In genomic region chr19:4208385-4209094, GRCh38 we compare ENCODE assay signal across 9 cellular contexts. TPM values are rescaled to one million over a fixed set of nuclear protein-coding genes. Genes with fewer than 3 reads are reported as not detected.
A peak's percentile ranks its signal among the peaks of the same experiment; 100 is the strongest.
DNase-seq lines count a peak whose midpoint lies in the region; ATAC-seq and TF ChIP-seq lines count a peak whose summit lies in the region.
"Had no signal": no experiment of that assay in that cellular context is flagged by ENCODE, and none has a peak within 500 bp of the region (broad histone marks: within the 10 kb centered on the region; RNA-seq: fewer than 3 reads in every experiment).

No MANE protein-coding gene starts in this region.

- peak; percentile 55 for TF ChIP-seq CTCF in SK-N-SH (IDR thresholded peaks at IDR 0.05)
- TF ChIP-seq CTCF in kidney epithelial cell (IDR thresholded peaks at IDR 0.05; ENCODE audit: insufficient read depth, low read length, poor library complexity, severe bottlenecking): peak; percentile 44
- no peak for TF ChIP-seq CTCF in body of pancreas (IDR thresholded peaks at IDR 0.05)

- no peak overlapping the region for H3K9ac ChIP-seq in SK-N-SH

- no peak for TF ChIP-seq EP300 in SK-N-SH (IDR thresholded peaks at IDR 0.05; ENCODE audit: borderline replicate concordance in 1 of 2, low read depth in 1 of 2, low read length in 1 of 2)

- peaks cover 14% of the 10 kb centered on the region for H3K27me3 ChIP-seq in SK-N-SH (ENCODE audit: insufficient read depth)
- peaks cover 7% of the 10 kb centered on the region for H3K27me3 ChIP-seq in kidney epithelial cell (ENCODE audit: control insufficient read depth, insufficient read depth, low read length)
- no peaks in the 10 kb centered on the region for H3K27me3 ChIP-seq in body of pancreas

- H3K9me3 ChIP-seq in SK-N-SH: no peaks in the 10 kb centered on the region
- H3K9me3 ChIP-seq in body of pancreas: no peaks in the 10 kb centered on the region
- H3K9me3 ChIP-seq: sigmoid colon had no signal

- H3K9me2 ChIP-seq in SK-N-SH: no peaks in the 10 kb centered on the region

- H3K36me3 ChIP-seq in SK-N-SH (replicated peaks in 1 of 2; ENCODE audit: control insufficient read depth in 1 of 2, insufficient read depth in 2 of 2, low read length in 1 of 2) (no peaks in the 10 kb centered on the region), kidney epithelial cell (ENCODE audit: control insufficient read depth, insufficient read depth, low read length) (no peaks in the 10 kb centered on the region), body of pancreas (replicated peaks in 1 of 2; ENCODE audit: insufficient read depth in 1 of 2, low read depth in 2 of 2) (no peaks in the 10 kb centered on the region)
- H3K36me3 ChIP-seq: sigmoid colon had no signal

- WGBS in SK-N-SH (ENCODE audit: low lambda C conversion rate): 26% methylated on average over 13 of the region's 13 CpGs
- WGBS in body of pancreas, 2 donors: 72 to 85% methylated on average over 13 of the region's 13 CpGs

- CTCF ChIA-PET in SK-N-SH (lab: Yijun Ruan, JAX): interaction anchor here (0.7 to 2.3 kb wide), 10 partner anchors 9 to 223 kb away, joined by 3 to 10 read pairs (median 6); partner anchors contain the start of gene CREB3L3

- intact Hi-C loops in body of pancreas (cut with DNase I): no loop called here

- no peak overlapping the region for H3K4me2 ChIP-seq in SK-N-SH

- H3K27ac ChIP-seq in SK-N-SH (ENCODE audit: low read depth in 2 of 2, low read length in 1 of 2): no peak overlapping the region
- H3K27ac ChIP-seq in body of pancreas: no peak overlapping the region
- H3K27ac ChIP-seq: sigmoid colon had no signal

- H3K79me2 ChIP-seq in SK-N-SH (ENCODE audit: insufficient read depth): no peaks in the 10 kb centered on the region

- H3K4me1 ChIP-seq in SK-N-SH (ENCODE audit: control insufficient read depth in 1 of 2, insufficient read depth in 2 of 2, low read depth in 1 of 2, low read length in 1 of 2): no peaks in the 10 kb centered on the region
- H3K4me1 ChIP-seq in body of pancreas: peaks cover 7% of the 10 kb centered on the region

- no peaks in the 10 kb centered on the region for H3F3A ChIP-seq in SK-N-SH (replicated peaks; ENCODE audit: insufficient read depth)

- H4K20me1 ChIP-seq in SK-N-SH (ENCODE audit: insufficient read depth): no peaks in the 10 kb centered on the region

- TF ChIP-seq POLR2A in body of pancreas (IDR thresholded peaks at IDR 0.05): no peak

- DNase-seq in Caki2 (ENCODE audit: low read depth) (peak; percentile 43), HCEC 1CT (peak; percentile 50), SK-N-SH (peak; percentile 68), kidney epithelial cell (ENCODE audit: low read depth) (no peak), GM19238 (ENCODE audit: insufficient read length, low spot score) (no peak), NCI-H748 treated with DMSO at 0.1 percent for 48 hours (lab: John Stamatoyannopoulos, UW) (no peak), body of pancreas (no peak)
- DNase-seq in stimulated activated naive CD4-positive, alpha-beta T cell treated with Interleukin-2 at 50 U/mL for 16 hours (lab: John Stamatoyannopoulos, UW): no peak
- DNase-seq: sigmoid colon had no signal

- TF ChIP-seq RAD21 in SK-N-SH (IDR thresholded peaks at IDR 0.05; ENCODE audit: low read length): no peak

- POLR2A ChIA-PET in SK-N-SH (lab: Yijun Ruan, JAX): no interaction called here

- in situ Hi-C loops in Caki2 (cut with HindIII; ENCODE audit: low pct_unique_long_range_greater_than_20kb, low sequenced_read_pairs): loop anchor here (25.0 kb wide), 1 partner anchor 221 kb away; the partner anchor contains the start of gene EEF2

- H2AFZ ChIP-seq in SK-N-SH (ENCODE audit: low read depth): no peak overlapping the region

- no peak overlapping the region for H3K4me3 ChIP-seq in SK-N-SH (ENCODE audit: low read depth in 2 of 2, low read length in 1 of 2)
- no peak overlapping the region for H3K4me3 ChIP-seq in kidney epithelial cell (ENCODE audit: low read depth, low read length)
- no peak overlapping the region for H3K4me3 ChIP-seq in body of pancreas
- H3K4me3 ChIP-seq: sigmoid colon had no signal

- ATAC-seq in body of pancreas: no peak

TF ChIP-seq in SK-N-SH, 30 proteins besides CTCF, POLR2A, EP300 and RAD21:
- TF ChIP-seq FOSL2 (IDR thresholded peaks at IDR 0.05; ENCODE audit: borderline replicate concordance, low read depth) (peak; percentile 46; the same call in 1 of the 2 replicates), YY1 (IDR thresholded peaks at IDR 0.05; ENCODE audit: low read depth) (no peak), JUND (IDR thresholded peaks at IDR 0.05) (no peak)
TF ChIP-seq in SK-N-SH: peak in this region for 1.

RNA-seq across cellular contexts. Expression of gene EBI3, which starts 20.8 kb away (rescaled TPM):
- total RNA-seq in Caki2 (2014; rRNA removed; shearing (Covaris generic); ENCODE audit: low replicate concordance): 0.14 and 3.3 TPM in 2 replicates
- polyA plus RNA-seq in SK-N-SH (2012; rRNA removed): 3.6 and 3.7 TPM in 2 replicates
- polyA plus RNA-seq in SK-N-SH (2012; cell fraction: cytosol; rRNA removed): 2.1 and 2.6 TPM in 2 replicates
- 2.1 and 2.9 TPM in 2 replicates for polyA plus RNA-seq in SK-N-SH (2012; cell fraction: nucleus; rRNA removed)
- total RNA-seq in kidney epithelial cell (2.5 and 3.9 TPM in 2 replicates), body of pancreas (10 to 100 TPM in 1 of 2 donors, under 1 TPM in 1; 0.99 to 27.5 TPM)

RNA-seq across cellular contexts. Expression of gene ANKRD24, which starts 26.1 kb away (rescaled TPM):
- 0.64 and 1.9 TPM in 2 replicates for total RNA-seq in Caki2 (2014; rRNA removed; shearing (Covaris generic); ENCODE audit: low replicate concordance)
- 0.87 and 1.1 TPM in 2 replicates for polyA plus RNA-seq in SK-N-SH (2012; rRNA removed)
- 0.38 and 0.42 TPM in 2 replicates for polyA plus RNA-seq in SK-N-SH (2012; cell fraction: cytosol; rRNA removed)
- 3.8 and 4.4 TPM in 2 replicates for polyA plus RNA-seq in SK-N-SH (2012; cell fraction: nucleus; rRNA removed)
- total RNA-seq in kidney epithelial cell (0.33 and 0.34 TPM in 2 replicates), body of pancreas (1 to 10 TPM; 2.1 to 3.6 TPM)

RNA-seq across cellular contexts. Expression of gene SIRT6, which starts 26.2 kb away (rescaled TPM):
- 27.2 and 28.8 TPM in 2 replicates for total RNA-seq in Caki2 (2014; rRNA removed; shearing (Covaris generic); ENCODE audit: low replicate concordance)
- 37.2 and 41.0 TPM in 2 replicates for polyA plus RNA-seq in SK-N-SH (2012; rRNA removed)
- 14.6 and 20.5 TPM in 2 replicates for polyA plus RNA-seq in SK-N-SH (2012; cell fraction: cytosol; rRNA removed)
- 121 and 130 TPM in 2 replicates for polyA plus RNA-seq in SK-N-SH (2012; cell fraction: nucleus; rRNA removed)
- total RNA-seq in kidney epithelial cell (58.8 and 59.2 TPM in 2 replicates), body of pancreas (10 to 100 TPM; 13.2 to 54.1 TPM)

RNA-seq across cellular contexts. Expression of gene YJU2, which starts 38.3 kb away (rescaled TPM):
- total RNA-seq in Caki2 (2014; rRNA removed; shearing (Covaris generic); ENCODE audit: low replicate concordance): 42.0 and 46.9 TPM in 2 replicates
- 25.3 and 29.0 TPM in 2 replicates for polyA plus RNA-seq in SK-N-SH (2012; rRNA removed)
- 19.2 and 22.0 TPM in 2 replicates for polyA plus RNA-seq in SK-N-SH (2012; cell fraction: cytosol; rRNA removed)
- polyA plus RNA-seq in SK-N-SH (2012; cell fraction: nucleus; rRNA removed): 18.9 and 21.1 TPM in 2 replicates
- 33.0 and 37.2 TPM in 2 replicates for total RNA-seq in kidney epithelial cell
- total RNA-seq in body of pancreas: 10 to 100 TPM; 15.5 to 20.2 TPM

RNA-seq across cellular contexts. Expression of gene CREB3L3, which starts 55.1 kb away (rescaled TPM):
- not detected in 2 replicates for total RNA-seq in Caki2 (2014; rRNA removed; shearing (Covaris generic); ENCODE audit: low replicate concordance)
- polyA plus RNA-seq in SK-N-SH (2012; rRNA removed): 0.05 TPM in 1 of 2 replicates, not detected in the other
- polyA plus RNA-seq in SK-N-SH (2012; cell fraction: cytosol; rRNA removed): 0.01 and 0.04 TPM in 2 replicates
- polyA plus RNA-seq in SK-N-SH (2012; cell fraction: nucleus; rRNA removed): 0.06 and 0.08 TPM in 2 replicates
- not detected in 2 replicates for total RNA-seq in kidney epithelial cell
- total RNA-seq in body of pancreas: under 1 TPM in 1 of 2 donors, not detected in 1; 0.52 TPM

Comparison
In these comparisons a context has a peak if more than half of its experiments do, and no peak if none do; other contexts are left out.
1. DNase-seq: peak in Caki2 (single experiment), HCEC 1CT (single experiment) and SK-N-SH (single experiment); none in kidney epithelial cell (single experiment), stimulated activated naive CD4-positive, alpha-beta T cell treated with Interleukin-2 at 50 U/mL for 16 hours (single experiment), GM19238 (single experiment), NCI-H748 treated with DMSO at 0.1 percent for 48 hours (single experiment) and body of pancreas (0 of 4).
2. CTCF ChIP-seq: peak in SK-N-SH (single experiment) and kidney epithelial cell (single experiment); none in body of pancreas (0 of 7).